ENCODE assay signal across 13 cellular contexts in the genomic region with DNA sequence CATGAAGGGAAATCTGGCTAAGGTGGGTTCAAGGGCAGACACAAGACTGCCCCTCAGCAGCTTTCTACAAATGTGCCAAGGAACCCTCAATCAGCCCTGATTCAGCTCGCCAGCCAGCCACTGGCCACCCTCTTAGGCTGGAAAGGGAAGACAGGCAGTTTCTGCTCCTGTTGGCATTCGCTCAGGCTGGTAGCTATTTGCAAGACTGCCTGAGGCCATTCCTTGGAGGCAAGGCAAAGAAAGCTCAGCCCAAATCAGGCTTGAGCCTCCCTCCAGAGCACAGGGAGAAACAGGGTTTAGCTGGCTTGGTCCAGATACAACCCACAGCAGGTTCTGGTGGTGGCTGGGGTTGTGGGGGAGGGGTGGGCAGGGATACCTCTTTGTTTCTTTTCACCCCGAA.
"Had no signal": no experiment of that assay in that cellular context is flagged by ENCODE, and none has a peak within 500 bp of the region (broad histone marks: within the 10 kb centered on the region; RNA-seq: fewer than 3 reads in every experiment).

No MANE protein-coding gene starts in this region.

- H3K4me3 Mint-ChIP-seq: activated CD4-positive, alpha-beta memory T cell treated with anti-CD3 and anti-CD28 coated beads for 36 hours; nephron; stimulated activated naive CD8-positive, alpha-beta T cell treated with anti-CD3 and anti-CD28 coated beads, Interleukin-15, Interleukin-2, amounts not matched to agents 100 ng/mL and 50 ng/mL, for 24 hours had no signal

- H3K9me3 ChIP-seq: adrenal gland, upper lobe of left lung had no signal

- DNase-seq: activated CD4-positive, alpha-beta memory T cell treated with anti-CD3 and anti-CD28 coated beads for 36 hours; adrenal gland; central memory CD4-positive, alpha-beta T cell; dermis blood vessel endothelial cell; foreskin fibroblast; stimulated activated CD4-positive, alpha-beta T cell treated with anti-CD3 and anti-CD28 coated beads, Interleukin-4, amount 100 ng/mL, for 1 hour; stimulated activated CD8-positive, alpha-beta memory T cell treated with anti-CD3 and anti-CD28 coated beads, Interleukin-4, amount 100 ng/mL, for 48 hours; SW 1271; upper lobe of left lung had no signal

- H3K4me3 ChIP-seq: adrenal gland, upper lobe of left lung had no signal

- H3K27me3 ChIP-seq: adrenal gland, upper lobe of left lung had no signal

- H3K27ac ChIP-seq: adrenal gland, upper lobe of left lung had no signal

- H3K27me3 Mint-ChIP-seq: activated CD4-positive, alpha-beta memory T cell treated with anti-CD3 and anti-CD28 coated beads for 36 hours; stimulated activated naive CD8-positive, alpha-beta T cell treated with anti-CD3 and anti-CD28 coated beads, Interleukin-15, Interleukin-2, amounts not matched to agents 100 ng/mL and 50 ng/mL, for 24 hours had no signal

- H3K36me3 Mint-ChIP-seq: activated CD4-positive, alpha-beta memory T cell treated with anti-CD3 and anti-CD28 coated beads for 36 hours had no signal

- ATAC-seq: esophagus mucosa had no signal

- H3K4me1 ChIP-seq: adrenal gland had no signal

- H3K36me3 ChIP-seq: adrenal gland had no signal

- H3K9me3 Mint-ChIP-seq: activated CD4-positive, alpha-beta memory T cell treated with anti-CD3 and anti-CD28 coated beads for 36 hours; nephron; stimulated activated naive CD8-positive, alpha-beta T cell treated with anti-CD3 and anti-CD28 coated beads, Interleukin-15, Interleukin-2, amounts not matched to agents 100 ng/mL and 50 ng/mL, for 24 hours had no signal

- H3K27ac Mint-ChIP-seq: activated CD4-positive, alpha-beta memory T cell treated with anti-CD3 and anti-CD28 coated beads for 36 hours; stimulated activated naive CD8-positive, alpha-beta T cell treated with anti-CD3 and anti-CD28 coated beads, Interleukin-15, Interleukin-2, amounts not matched to agents 100 ng/mL and 50 ng/mL, for 24 hours had no signal

- FAIRE-seq: islet of Langerhans had no signal
